In genomic region chr1:148422921-148423320, GRCh38 we compare ENCODE assay signal across 7 cellular contexts.
DNase-seq lines count a peak whose midpoint lies in the region; ATAC-seq, FAIRE-seq and TF ChIP-seq lines count a peak whose summit lies in the region.
"Not testable (repeated sequence)": the region's sequence is repeated elsewhere in the genome, so short reads cannot be mapped to it uniquely, and the experiment has no call there.

No MANE protein-coding gene starts in this region.

- TF ChIP-seq CTCF in 22Rv1 (IDR thresholded peaks at IDR 0.05); CD8-positive, alpha-beta T cell (IDR thresholded peaks at IDR 0.05); GM23338 (conservative IDR thresholded peaks at IDR 0.05; ENCODE audit: low read depth in 2 of 2); breast epithelium (IDR thresholded peaks at IDR 0.05); HepG2 (CRISPR knock-in tag; IDR thresholded peaks at IDR 0.05); natural killer cell (IDR thresholded peaks at IDR 0.05): not testable (repeated sequence)

- TF ChIP-seq RAD21 in HepG2 (CRISPR knock-in tag; IDR thresholded peaks at IDR 0.05) = not testable (repeated sequence)

- H3K9me3 Mint-ChIP-seq in CD8-positive, alpha-beta T cell; GM23338; natural killer cell; stimulated activated effector memory CD8-positive, alpha-beta T cell treated with anti-CD3 and anti-CD28 coated beads, Interleukin-12 subunit alpha, Interleukin-12 subunit beta, amount 100 ng/mL, for 72 hours: not testable (repeated sequence)

- H3K4me2 ChIP-seq in GM23338; HepG2 (ENCODE audit: low read depth, low read length): not testable (repeated sequence)

- not testable (repeated sequence) for H3K9ac ChIP-seq in HepG2 (ENCODE audit: insufficient read depth, low read depth, low read length)

- H3K9me3 ChIP-seq in CD8-positive, alpha-beta T cell (ENCODE audit: low read length); breast epithelium; HepG2 (ENCODE audit: low read length): not testable (repeated sequence)

- H3K79me2 ChIP-seq in GM23338 (replicated peaks; ENCODE audit: insufficient read depth); HepG2 (ENCODE audit: insufficient read depth, low read length): not testable (repeated sequence)

- BruUV-seq in HepG2 (replicated peaks; lab: Mats Ljungman, UMichigan) = not testable (repeated sequence)

- not testable (repeated sequence) for H3K4me3 Mint-ChIP-seq in CD8-positive, alpha-beta T cell; GM23338; natural killer cell; stimulated activated effector memory CD8-positive, alpha-beta T cell treated with anti-CD3 and anti-CD28 coated beads, Interleukin-12 subunit alpha, Interleukin-12 subunit beta, amount 100 ng/mL, for 72 hours

- H3K9me2 ChIP-seq in GM23338 (ENCODE audit: insufficient read depth) = not testable (repeated sequence)

- not testable (repeated sequence) for DNase-seq in CD8-positive, alpha-beta T cell; GM23338 (ENCODE audit: low spot score); breast epithelium (ENCODE audit: low spot score in 2 of 2); HepG2 (ENCODE audit: low spot score); natural killer cell; stimulated activated effector memory CD8-positive, alpha-beta T cell treated with anti-CD3 and anti-CD28 coated beads, Interleukin-12 subunit alpha, Interleukin-12 subunit beta, amount 100 ng/mL, for 72 hours (ENCODE audit: low spot score in 2 of 2)

- not testable (repeated sequence) for H3K27me3 ChIP-seq in CD8-positive, alpha-beta T cell (ENCODE audit: insufficient read depth, low read length); GM23338 (ENCODE audit: insufficient read depth); breast epithelium; HepG2 (ENCODE audit: control insufficient read depth in 1 of 2, insufficient read depth in 2 of 2, low read length in 2 of 2)

- H3K27ac Mint-ChIP-seq in CD8-positive, alpha-beta T cell = peak overlapping the region; percentile 81
- H3K27ac Mint-ChIP-seq in GM23338 = not testable (repeated sequence)
- H3K27ac Mint-ChIP-seq in natural killer cell = peak overlapping the region; percentile 65 to 83
- H3K27ac Mint-ChIP-seq in stimulated activated effector memory CD8-positive, alpha-beta T cell treated with anti-CD3 and anti-CD28 coated beads, Interleukin-12 subunit alpha, Interleukin-12 subunit beta, amount 100 ng/mL, for 72 hours = peak overlapping the region; percentile 24

- in situ Hi-C loops in HepG2 (cut with HindIII; ENCODE audit: extremely low pct_ligation_motif_present, low pct_unique_long_range_greater_than_20kb) = not testable (repeated sequence)

- H3K36me3 ChIP-seq in CD8-positive, alpha-beta T cell (ENCODE audit: insufficient read depth, low read length); GM23338 (ENCODE audit: insufficient read depth); breast epithelium; HepG2 (replicated peaks in 1 of 2; ENCODE audit: control insufficient read depth in 1 of 2, insufficient read depth in 2 of 2, low read length in 2 of 2): not testable (repeated sequence)

- H4K20me1 ChIP-seq in GM23338 (replicated peaks; ENCODE audit: insufficient read depth); HepG2 (ENCODE audit: insufficient read depth, low read length): not testable (repeated sequence)

- not testable (repeated sequence) for H3F3A ChIP-seq in GM23338 (replicated peaks; ENCODE audit: low read depth)

- H3K4me1 ChIP-seq in CD8-positive, alpha-beta T cell (ENCODE audit: insufficient read depth, low read length); GM23338 (ENCODE audit: insufficient read depth); breast epithelium: not testable (repeated sequence)
- peaks cover 54% of the 10 kb centered on the region for H3K4me1 ChIP-seq in HepG2 (ENCODE audit: insufficient read depth, low read length)

- not testable (repeated sequence) for TF ChIP-seq POLR2A in breast epithelium (IDR thresholded peaks at IDR 0.05); HepG2 (IDR thresholded peaks at IDR 0.05; ENCODE audit: insufficient read depth in 1 of 2, low read depth in 2 of 2, low read length in 2 of 2)

- H2AFZ ChIP-seq in GM23338; HepG2 (ENCODE audit: low read length): not testable (repeated sequence)

- peaks cover 42% of the 10 kb centered on the region for H3K4me1 Mint-ChIP-seq in CD8-positive, alpha-beta T cell (ENCODE audit: low read depth)
- H3K4me1 Mint-ChIP-seq in GM23338 = not testable (repeated sequence)
- H3K4me1 Mint-ChIP-seq in natural killer cell = peaks cover 43 to 51% of the 10 kb centered on the region in 2 donors
- peaks cover 34% of the 10 kb centered on the region for H3K4me1 Mint-ChIP-seq in stimulated activated effector memory CD8-positive, alpha-beta T cell treated with anti-CD3 and anti-CD28 coated beads, Interleukin-12 subunit alpha, Interleukin-12 subunit beta, amount 100 ng/mL, for 72 hours

- WGBS in HepG2 (ENCODE audit: low lambda C conversion rate) = no CpG with 5 or more reads among the region's 4 CpGs

- H3K4me3 ChIP-seq in CD8-positive, alpha-beta T cell (ENCODE audit: low read depth, low read length); GM23338; breast epithelium; HepG2 (replicated peaks in 1 of 3; ENCODE audit: insufficient read depth in 1 of 3, low read depth in 2 of 3, low read length in 3 of 3): not testable (repeated sequence)

- intact Hi-C loops in CD8-positive, alpha-beta T cell (cut with DNase I, micrococcal nuclease); breast epithelium (cut with DNase I; ENCODE audit: low total_unique reads); HepG2 (cut with micrococcal nuclease; ENCODE audit: unreplicated experiment); natural killer cell (cut with micrococcal nuclease): not testable (repeated sequence)

- CTCF ChIA-PET in CD8-positive, alpha-beta T cell (lab: Charles Lee); HepG2 (lab: Yijun Ruan, JAX; ENCODE audit: low intra/inter-chr PET ratio, low total read pairs): not testable (repeated sequence)

- TF ChIP-seq EP300 in HepG2 (IDR thresholded peaks at IDR 0.05; ENCODE audit: low read depth in 2 of 2, low read length in 2 of 2); HepG2 (CRISPR knock-in tag; IDR thresholded peaks at IDR 0.05; ENCODE audit: borderline replicate concordance): not testable (repeated sequence)

- FAIRE-seq in HepG2 (lab: Jason Lieb, UNC) = not testable (repeated sequence)

- peaks cover 51% of the 10 kb centered on the region for H3K36me3 Mint-ChIP-seq in CD8-positive, alpha-beta T cell
- not testable (repeated sequence) for H3K36me3 Mint-ChIP-seq in GM23338 (ENCODE audit: low read depth); natural killer cell
- H3K36me3 Mint-ChIP-seq in stimulated activated effector memory CD8-positive, alpha-beta T cell treated with anti-CD3 and anti-CD28 coated beads, Interleukin-12 subunit alpha, Interleukin-12 subunit beta, amount 100 ng/mL, for 72 hours = peaks cover 48% of the 10 kb centered on the region

- H3K27ac ChIP-seq in 22Rv1 (peak overlapping the region; percentile 60), breast epithelium (peak overlapping the region; percentile 42 to 77), HepG2 (ENCODE audit: extremely low read length, insufficient read depth, low read length) (peak overlapping the region; percentile 73)
- H3K27ac ChIP-seq in CD8-positive, alpha-beta T cell (ENCODE audit: low read depth, low read length); GM23338 (ENCODE audit: low read depth): not testable (repeated sequence)

- ATAC-seq in CD8-positive, alpha-beta T cell; HepG2; natural killer cell; stimulated activated effector memory CD8-positive, alpha-beta T cell treated with anti-CD3 and anti-CD28 coated beads, Interleukin-12 subunit alpha, Interleukin-12 subunit beta, amount 100 ng/mL, for 72 hours: not testable (repeated sequence)
- peak; percentile 77 for ATAC-seq in GM23338

- not testable (repeated sequence) for H3K27me3 Mint-ChIP-seq in CD8-positive, alpha-beta T cell (ENCODE audit: low read depth); GM23338 (ENCODE audit: insufficient read depth, low read depth, poor library complexity); natural killer cell (ENCODE audit: low read depth in 2 of 2)

- POLR2A ChIA-PET in CD8-positive, alpha-beta T cell (lab: Charles Lee) = not testable (repeated sequence)
- POLR2A ChIA-PET in HepG2 (lab: Yijun Ruan, JAX) = interaction anchor here (1.6 kb wide), 1 partner anchor 34 kb away, joined by 11 read pairs; no protein-coding TSS in a partner anchor
